In genomic region chr3:27252646-27253045, GRCh38 we compare ENCODE assay signal across 30 cellular contexts.
"Had no signal": no experiment of that assay in that cellular context is flagged by ENCODE, and none has a peak within 500 bp of the region (broad histone marks: within the 10 kb centered on the region; RNA-seq: fewer than 3 reads in every experiment).

No MANE protein-coding gene starts in this region.

- H3K9me3 ChIP-seq: ascending aorta, breast epithelium, colonic mucosa, gastrocnemius medialis, heart left ventricle had no signal

- H3K36me3 Mint-ChIP-seq: activated naive CD4-positive, alpha-beta T cell treated with anti-CD3 and anti-CD28 coated beads, Interleukin-2, amount 10 ng/mL, durations not matched to agents 7 days and 5 days; activated naive CD4-positive, alpha-beta T cell treated with anti-CD3 and anti-CD28 coated beads, Interleukin-2, amount 50 U/mL, for 72 hours; activated naive CD8-positive, alpha-beta T cell treated with anti-CD3 and anti-CD28 coated beads, Interleukin-2, amount 10 ng/mL, durations not matched to agents 7 days and 5 days had no signal

- FAIRE-seq: endometrium, endothelial cell of umbilical vein, TTC549 had no signal

- H3K4me1 ChIP-seq: ascending aorta, breast epithelium, colonic mucosa, foreskin keratinocyte, gastrocnemius medialis, heart left ventricle had no signal

- H3K27me3 Mint-ChIP-seq: activated naive CD4-positive, alpha-beta T cell treated with anti-CD3 and anti-CD28 coated beads, Interleukin-2, amount 10 ng/mL, durations not matched to agents 7 days and 5 days; brain had no signal

- H3K36me3 ChIP-seq: ascending aorta, breast epithelium, cardiac muscle cell, colonic mucosa, gastrocnemius medialis, heart left ventricle had no signal

- H3K4me1 Mint-ChIP-seq: activated naive CD4-positive, alpha-beta T cell treated with anti-CD3 and anti-CD28 coated beads, Interleukin-2, amount 10 ng/mL, durations not matched to agents 7 days and 5 days; activated naive CD8-positive, alpha-beta T cell treated with anti-CD3 and anti-CD28 coated beads, Interleukin-2, amount 10 ng/mL, durations not matched to agents 7 days and 5 days; brain; WTC11 had no signal

- H3K27me3 ChIP-seq: ascending aorta, breast epithelium, cardiac muscle cell, colonic mucosa, foreskin keratinocyte, gastrocnemius medialis, heart left ventricle had no signal

- H3K4me3 ChIP-seq: ascending aorta, breast epithelium, cardiac muscle cell, colonic mucosa, gastrocnemius medialis, heart left ventricle had no signal

- ATAC-seq: activated CD8-positive, alpha-beta T cell treated with anti-CD3 and anti-CD28 coated beads for 36 hours; activated naive CD4-positive, alpha-beta T cell treated with anti-CD3 and anti-CD28 coated beads, Interleukin-2, amount 50 U/mL, for 72 hours; activated T-cell treated with anti-CD3 and anti-CD28 coated beads, Interleukin-2, amount 50 U/mL, for 72 hours; gastrocnemius medialis; heart left ventricle; WTC11 had no signal

- H3K4me3 Mint-ChIP-seq: activated CD8-positive, alpha-beta T cell treated with anti-CD3 and anti-CD28 coated beads for 36 hours; activated naive CD4-positive, alpha-beta T cell treated with anti-CD3 and anti-CD28 coated beads, Interleukin-2, amount 10 ng/mL, durations not matched to agents 7 days and 5 days; activated naive CD8-positive, alpha-beta T cell treated with anti-CD3 and anti-CD28 coated beads, Interleukin-2, amount 10 ng/mL, durations not matched to agents 7 days and 5 days; activated T-cell treated with anti-CD3 and anti-CD28 coated beads, Interleukin-2, amount 50 U/mL, for 72 hours; brain; WTC11 had no signal

- H3K27ac Mint-ChIP-seq: activated CD8-positive, alpha-beta T cell treated with anti-CD3 and anti-CD28 coated beads for 36 hours; activated naive CD4-positive, alpha-beta T cell treated with anti-CD3 and anti-CD28 coated beads, Interleukin-2, amount 10 ng/mL, durations not matched to agents 7 days and 5 days; activated naive CD4-positive, alpha-beta T cell treated with anti-CD3 and anti-CD28 coated beads, Interleukin-2, amount 50 U/mL, for 72 hours; activated naive CD8-positive, alpha-beta T cell treated with anti-CD3 and anti-CD28 coated beads, Interleukin-2, amount 10 ng/mL, durations not matched to agents 7 days and 5 days; activated T-cell treated with anti-CD3 and anti-CD28 coated beads, Interleukin-2, amount 50 U/mL, for 72 hours; brain had no signal

- H3K27ac ChIP-seq: ascending aorta, cardiac muscle cell, colonic mucosa, epithelial cell of prostate, foreskin keratinocyte, gastrocnemius medialis, heart left ventricle, VCaP had no signal

- H3K9me3 Mint-ChIP-seq: activated naive CD4-positive, alpha-beta T cell treated with anti-CD3 and anti-CD28 coated beads, Interleukin-2, amount 10 ng/mL, durations not matched to agents 7 days and 5 days; activated naive CD8-positive, alpha-beta T cell treated with anti-CD3 and anti-CD28 coated beads, Interleukin-2, amount 10 ng/mL, durations not matched to agents 7 days and 5 days had no signal

- DNase-seq: activated CD4-positive, alpha-beta T cell treated with anti-CD3 and anti-CD28 coated beads for 48 hours; activated CD4-positive, alpha-beta T cell treated with anti-CD3 and anti-CD28 coated beads, Interleukin-2, amount 50 U/mL, for 1 hour; activated CD4-positive, alpha-beta T cell treated with anti-CD3 and anti-CD28 coated beads, Interleukin-2, amount 50 U/mL, for 48 hours; activated CD8-positive, alpha-beta memory T cell treated with anti-CD3 and anti-CD28 coated beads for 24 hours; activated CD8-positive, alpha-beta T cell treated with anti-CD3 and anti-CD28 coated beads for 36 hours; activated gamma-delta T cell; activated naive CD4-positive, alpha-beta T cell; activated naive CD4-positive, alpha-beta T cell treated with anti-CD3 and anti-CD28 coated beads, Interleukin-2, amount 10 ng/mL, durations not matched to agents 7 days and 5 days; activated naive CD8-positive, alpha-beta T cell treated with anti-CD3 and anti-CD28 coated beads, Interleukin-2, amount 10 ng/mL, durations not matched to agents 7 days and 5 days; activated T-cell treated with anti-CD3 and anti-CD28 coated beads, Interleukin-2, amount 50 U/mL, for 72 hours; central memory CD4-positive, alpha-beta T cell; cerebellar nuclear complex; colonic mucosa; effector CD8-positive, alpha-beta T cell; foreskin keratinocyte; gastrocnemius medialis; glutamatergic neuron; heart left ventricle; T-helper 2 cell had no signal
